ENCODE assay signal across 9 cellular contexts in the genomic region with DNA sequence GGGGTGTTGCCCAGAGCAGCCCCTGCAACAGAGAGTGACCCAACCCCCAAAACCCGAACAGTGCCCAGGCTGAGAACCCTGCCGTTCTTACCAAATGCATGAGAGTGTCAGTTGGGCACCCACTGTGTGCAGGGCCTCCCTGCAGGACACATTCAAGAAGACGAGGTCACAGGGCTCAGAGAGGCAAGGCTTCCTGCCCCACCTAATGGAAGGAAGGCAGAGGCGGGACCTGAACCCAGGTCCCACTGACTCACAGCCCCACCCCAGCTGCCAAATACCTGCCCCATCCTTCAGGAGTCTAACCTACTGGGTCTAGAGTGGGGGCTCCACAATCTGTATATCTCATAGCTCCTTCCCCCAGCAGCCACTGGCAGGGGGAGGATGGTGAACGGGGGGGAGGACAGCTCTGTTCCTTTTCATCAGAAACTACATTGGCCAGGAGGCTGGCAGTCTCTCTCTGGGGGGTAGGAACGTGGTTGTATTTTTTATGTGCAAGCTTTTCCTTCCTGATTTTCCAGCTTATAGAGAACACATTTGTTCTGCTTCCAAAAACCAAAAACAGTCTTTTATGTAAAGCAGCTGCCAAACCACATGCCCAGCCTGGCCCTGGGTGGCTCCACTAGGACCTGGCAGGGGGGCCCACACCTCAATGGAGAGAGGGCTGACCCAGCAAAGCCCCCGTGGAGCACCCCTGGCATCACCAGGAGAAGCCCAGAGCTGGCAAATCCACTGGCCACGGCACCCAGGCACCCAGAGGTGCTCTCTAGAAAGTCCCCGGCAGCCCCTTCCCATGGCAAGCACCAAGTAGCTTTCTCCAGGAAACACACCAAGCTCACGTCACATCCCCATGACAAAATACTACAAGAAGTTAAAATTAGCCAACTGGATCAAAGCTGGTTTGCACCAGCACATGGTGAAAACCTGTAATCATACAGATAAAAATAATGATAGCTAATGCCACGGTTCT. TPM values are rescaled to one million over a fixed set of nuclear protein-coding genes. Genes with fewer than 3 reads are reported as not detected.
DNase-seq lines count a peak whose midpoint lies in the region; ATAC-seq and TF ChIP-seq lines count a peak whose summit lies in the region.
"Had no signal": no experiment of that assay in that cellular context is flagged by ENCODE, and none has a peak within 500 bp of the region (broad histone marks: within the 10 kb centered on the region; RNA-seq: fewer than 3 reads in every experiment).

No MANE protein-coding gene starts in this region.

- no peak for TF ChIP-seq CTCF in VCaP (conservative IDR thresholded peaks at IDR 0.05)

- peak overlapping the region in 3 of 4 donors; percentile 55 to 87 (median 70) for H3K4me3 Mint-ChIP-seq in IgD-negative memory B cell
- H3K4me3 Mint-ChIP-seq in stimulated activated naive CD8-positive, alpha-beta T cell treated with anti-CD3 and anti-CD28 coated beads, Interleukin-15, amount 100 ng/mL, for 72 hours = no peak overlapping the region

- no peaks in the 10 kb centered on the region for H3K9me3 Mint-ChIP-seq in IgD-negative memory B cell
- no peaks in the 10 kb centered on the region for H3K9me3 Mint-ChIP-seq in stimulated activated naive CD8-positive, alpha-beta T cell treated with anti-CD3 and anti-CD28 coated beads, Interleukin-15, amount 100 ng/mL, for 72 hours

- H3K27me3 Mint-ChIP-seq in IgD-negative memory B cell = no peaks in the 10 kb centered on the region
- no peaks in the 10 kb centered on the region for H3K27me3 Mint-ChIP-seq in stimulated activated naive CD8-positive, alpha-beta T cell treated with anti-CD3 and anti-CD28 coated beads, Interleukin-15, amount 100 ng/mL, for 72 hours

- ATAC-seq in left ventricle myocardium superior (peak; percentile 2), GM21717 (IDR thresholded peaks at IDR 0.05; ENCODE audit: unreplicated experiment) (no peak), GM21381 (IDR thresholded peaks at IDR 0.05; ENCODE audit: unreplicated experiment) (no peak)
- no peak for ATAC-seq in stimulated activated naive CD8-positive, alpha-beta T cell treated with anti-CD3 and anti-CD28 coated beads, Interleukin-15, amount 100 ng/mL, for 72 hours

- intact Hi-C loops in left ventricle myocardium superior (cut with micrococcal nuclease) = no loop called here

- no peak for DNase-seq in left ventricle myocardium superior
- DNase-seq in stimulated activated naive CD8-positive, alpha-beta T cell treated with anti-CD3 and anti-CD28 coated beads, Interleukin-15, amount 100 ng/mL, for 72 hours = no peak
- DNase-seq in activated effector memory CD4-positive, alpha-beta T cell treated with Interleukin-2 at 50 U/mL for 16 hours = no peak
- no peak for DNase-seq in HUDEP-2 (lab: John Stamatoyannopoulos, UW; ENCODE audit: unreplicated experiment in 76 of 76)
- DNase-seq: effector CD8-positive, alpha-beta T cell had no signal

- peak overlapping the region in 2 of 3 donors; percentile 20 to 85 for H3K27ac Mint-ChIP-seq in IgD-negative memory B cell
- H3K27ac Mint-ChIP-seq in stimulated activated naive CD8-positive, alpha-beta T cell treated with anti-CD3 and anti-CD28 coated beads, Interleukin-15, amount 100 ng/mL, for 72 hours = peak overlapping the region; percentile 25 to 42

- H3K27ac ChIP-seq in VCaP = peak overlapping the region; percentile 54

- peaks cover 47 to 54% (median 49%) of the 10 kb centered on the region in 3 donors for H3K4me1 Mint-ChIP-seq in IgD-negative memory B cell
- peaks cover 100% of the 10 kb centered on the region for H3K4me1 Mint-ChIP-seq in stimulated activated naive CD8-positive, alpha-beta T cell treated with anti-CD3 and anti-CD28 coated beads, Interleukin-15, amount 100 ng/mL, for 72 hours

- H3K36me3 Mint-ChIP-seq in IgD-negative memory B cell = no peaks in the 10 kb centered on the region

RNA-seq across cellular contexts. Expression of a gene that starts 17.0 kb away (rescaled TPM):
- polyA plus RNA-seq in IgD-negative memory B cell = 9.9 TPM
- total RNA-seq in left ventricle myocardium superior = 142 TPM

Comparison
In these comparisons a context has a peak if more than half of its experiments do, and no peak if none do; other contexts are left out.
1. H3K4me3 Mint-ChIP-seq: peak in IgD-negative memory B cell (3 of 4); none in stimulated activated naive CD8-positive, alpha-beta T cell treated with anti-CD3 and anti-CD28 coated beads, Interleukin-15, amount 100 ng/mL, for 72 hours (0 of 2).